ENCODE assay signal across 13 cellular contexts in genomic region chr1:114122891-114123621, GRCh38. TPM values are rescaled to one million over a fixed set of nuclear protein-coding genes. Genes with fewer than 3 reads are reported as not detected.
DNase-seq lines count a peak whose midpoint lies in the region; ATAC-seq, FAIRE-seq and TF ChIP-seq lines count a peak whose summit lies in the region.
"Had no signal": no experiment of that assay in that cellular context is flagged by ENCODE, and none has a peak within 500 bp of the region (broad histone marks: within the 10 kb centered on the region; RNA-seq: fewer than 3 reads in every experiment).

No MANE protein-coding gene starts in this region.

- H2BK20ac ChIP-seq in H1 (ENCODE audit: low read length) = no peak overlapping the region

- H3K79me2 ChIP-seq in H1 (ENCODE audit: control insufficient read depth in 1 of 2, insufficient read depth in 2 of 2, low read length in 2 of 2) = no peaks in the 10 kb centered on the region
- no peaks in the 10 kb centered on the region for H3K79me2 ChIP-seq in neural progenitor cell (ENCODE audit: low read depth)

- H4K20me1 ChIP-seq in H1 (replicated peaks in 1 of 2; ENCODE audit: control insufficient read depth in 1 of 2, insufficient read depth in 2 of 2, low read length in 2 of 2) (no peaks in the 10 kb centered on the region), neural progenitor cell (ENCODE audit: low read depth) (no peaks in the 10 kb centered on the region)

- TF ChIP-seq EP300 in H1 (IDR thresholded peaks at IDR 0.05; ENCODE audit: borderline replicate concordance in 1 of 2, low read depth in 2 of 2, low read length in 2 of 2) = no peak

- peaks cover 9% of the 10 kb centered on the region for H3K36me3 Mint-ChIP-seq in neural progenitor cell
- H3K36me3 Mint-ChIP-seq in activated naive CD8-positive, alpha-beta T cell treated with anti-CD3 and anti-CD28 coated beads, Interleukin-2, amount 50 U/mL, for 24 hours (ENCODE audit: low read depth) = no peaks in the 10 kb centered on the region

- in situ Hi-C loops in ACHN (cut with HindIII; ENCODE audit: low pct_ligation_motif_present, low pct_unique_long_range_greater_than_20kb, low sequenced_read_pairs) = no loop called here

- 88% methylated on average over 10 of the region's 10 CpGs; no CpG with 5 or more reads in 1 of the 2 experiments for WGBS in H1 (ENCODE audit: extremely low coverage in 1 of 2, insufficient coverage in 1 of 2, insufficient read length in 1 of 2, insufficient replicate concordance in 2 of 2, low coverage in 1 of 2, low lambda C conversion rate in 2 of 2, missing lambda C conversion rate in 1 of 2), 2 experiments

- TF ChIP-seq POLR2A in NB4 (IDR thresholded peaks at IDR 0.05; ENCODE audit: extremely low read depth, insufficient read length) (no peak), H1 (IDR thresholded peaks at IDR 0.05; ENCODE audit: control extremely low read depth in 1 of 2, low read depth in 2 of 2, low read length in 2 of 2) (no peak)

- H3K36me3 ChIP-seq in H1 (ENCODE audit: control insufficient read depth in 2 of 4, insufficient read depth in 4 of 4, low read length in 3 of 4) = peaks cover 2 to 75% (median 24%) of the 10 kb centered on the region in 4 experiments
- no peaks in the 10 kb centered on the region for H3K36me3 ChIP-seq in neural progenitor cell
- H3K36me3 ChIP-seq: left lung, upper lobe of right lung had no signal

- H3K23ac ChIP-seq in H1 (ENCODE audit: insufficient read length) = no peak overlapping the region

- no peak overlapping the region for H3K18ac ChIP-seq in H1 (ENCODE audit: extremely low read depth, low read length)

- H3K9me3 ChIP-seq in H1 (ENCODE audit: insufficient read depth in 2 of 2, low read depth in 1 of 2, low read length in 1 of 2) (no peaks in the 10 kb centered on the region), neural progenitor cell (ENCODE audit: low read depth) (no peaks in the 10 kb centered on the region)
- H3K9me3 ChIP-seq: left lung, upper lobe of right lung had no signal

- H3K27me3 Mint-ChIP-seq in neural progenitor cell (ENCODE audit: insufficient read depth, low read depth) = peaks cover 6% of the 10 kb centered on the region
- no peaks in the 10 kb centered on the region for H3K27me3 Mint-ChIP-seq in activated naive CD8-positive, alpha-beta T cell treated with anti-CD3 and anti-CD28 coated beads, Interleukin-2, amount 50 U/mL, for 24 hours

- CTCF ChIA-PET in H1 (lab: Charles Lee; ENCODE audit: partially characterized antibody) = interaction anchor here (0.7 to 2.7 kb wide), 16 partner anchors 9 to 163 kb away, joined by 3 to 11 read pairs (median 4); partner anchors contain the start of gene SYT6

- H2BK120ac ChIP-seq in H1 (replicated peaks; ENCODE audit: low read depth, low read length) = no peak overlapping the region

- DNase-seq in GM04504 (ENCODE audit: low read depth) (peak; percentile 7), NB4 (ENCODE audit: low read depth) (peak; percentile 21), H1 (ENCODE audit: low read depth in 1 of 2, low spot score in 2 of 2) (no peak), neural progenitor cell (ENCODE audit: low spot score) (peak; percentile 32), 8988T (no peak), ACHN (no peak)
- no peak for DNase-seq in activated naive CD8-positive, alpha-beta T cell treated with anti-CD3 and anti-CD28 coated beads, Interleukin-2, amount 50 U/mL, for 24 hours
- no peak for DNase-seq in activated naive CD4-positive, alpha-beta T cell treated with anti-CD3 and anti-CD28 coated beads, Interleukin-2, amount 50 U/mL, for 16 hours
- DNase-seq: left lung, T-helper 17 cell, upper lobe of right lung had no signal

- no peak overlapping the region for H2AK5ac ChIP-seq in H1 (ENCODE audit: low read depth, low read length)

- peaks cover 42% of the 10 kb centered on the region for H3K4me1 Mint-ChIP-seq in neural progenitor cell
- H3K4me1 Mint-ChIP-seq in activated naive CD8-positive, alpha-beta T cell treated with anti-CD3 and anti-CD28 coated beads, Interleukin-2, amount 50 U/mL, for 24 hours = no peaks in the 10 kb centered on the region
- H3K4me1 Mint-ChIP-seq: T-helper 17 cell had no signal

- TF ChIP-seq RAD21 in H1 (IDR thresholded peaks at IDR 0.05 in 1 of 2, conservative IDR thresholded peaks at IDR 0.05 in 1 of 2; ENCODE audit: low read depth in 2 of 2, low read length in 2 of 2) = peak; percentile 9 to 23; a peak in 1 of 4 replicates

- H3K56ac ChIP-seq in H1 (replicated peaks; ENCODE audit: insufficient read length, low read depth, low read length) = no peak overlapping the region

- peaks cover 3% of the 10 kb centered on the region for H3K9me3 Mint-ChIP-seq in neural progenitor cell
- H3K9me3 Mint-ChIP-seq in activated naive CD8-positive, alpha-beta T cell treated with anti-CD3 and anti-CD28 coated beads, Interleukin-2, amount 50 U/mL, for 24 hours = no peaks in the 10 kb centered on the region

- TF ChIP-seq CTCF in NB4 (IDR thresholded peaks at IDR 0.05; ENCODE audit: low read depth, low read length) (no peak), H1 (IDR thresholded peaks at IDR 0.05; ENCODE audit: control extremely low read depth in 1 of 3, insufficient read depth in 1 of 3, low read depth in 1 of 3, low read length in 3 of 3) (no peak; a peak in 1 of 4 replicates), neural progenitor cell (IDR thresholded peaks at IDR 0.05) (peak; percentile 23)

- H3K4me2 ChIP-seq in H1 (ENCODE audit: insufficient read depth in 1 of 2, low read depth in 2 of 2, low read length in 2 of 2) = no peak overlapping the region
- peak overlapping the region; percentile 16 for H3K4me2 ChIP-seq in neural progenitor cell

- H3K4me1 ChIP-seq in H1 (replicated peaks in 1 of 4; ENCODE audit: control insufficient read depth in 3 of 4, insufficient read depth in 4 of 4, low read length in 3 of 4) (peaks cover 2 to 17% (median 9%) of the 10 kb centered on the region in 4 experiments), neural progenitor cell (peaks cover 20% of the 10 kb centered on the region)
- H3K4me1 ChIP-seq: upper lobe of right lung had no signal

- peaks cover 5% of the 10 kb centered on the region; the same call in 1 of the 2 replicates for H3K79me1 ChIP-seq in H1 (ENCODE audit: low read depth, low read length)

- no peak for FAIRE-seq in H1 (lab: Jason Lieb, UNC)
- FAIRE-seq: frontal cortex had no signal

- no peak overlapping the region for H3K4me3 ChIP-seq in NB4 (ENCODE audit: low read depth, low read length)
- H3K4me3 ChIP-seq in H1 (ENCODE audit: extremely low read depth in 1 of 4, insufficient read depth in 2 of 4, low read depth in 3 of 4, low read length in 4 of 4) = no peak overlapping the region
- H3K4me3 ChIP-seq in neural progenitor cell = no peak overlapping the region
- H3K4me3 ChIP-seq: left lung, upper lobe of right lung had no signal

- no peak overlapping the region for H4K91ac ChIP-seq in H1 (replicated peaks; ENCODE audit: insufficient read length, low read length)

- no peak overlapping the region for H3K27ac ChIP-seq in H1 (ENCODE audit: low read depth, low read length)
- H3K27ac ChIP-seq in neural progenitor cell = no peak overlapping the region
- H3K27ac ChIP-seq: left lung, upper lobe of right lung had no signal

- H4K5ac ChIP-seq in H1 (ENCODE audit: insufficient read length, low read depth, low read length) = no peak overlapping the region

- 0 out of 2 replicates have a peak overlapping the region, but pooled peaks have one; percentile 1 for H2BK5ac ChIP-seq in H1 (ENCODE audit: low read depth, low read length)

- no peaks in the 10 kb centered on the region; the same call in 1 of the 2 replicates for H3K23me2 ChIP-seq in H1 (ENCODE audit: low read depth, low read length)

- POLR2A ChIA-PET in H1 (lab: Charles Lee; ENCODE audit: partially characterized antibody) = interaction anchor here (1.3 kb wide), 1 partner anchor 85 kb away, joined by 5 read pairs; no protein-coding TSS in a partner anchor

- peaks cover 11% of the 10 kb centered on the region for H3F3A ChIP-seq in neural progenitor cell (ENCODE audit: low read depth)

- no peak for ATAC-seq in activated naive CD8-positive, alpha-beta T cell treated with anti-CD3 and anti-CD28 coated beads, Interleukin-2, amount 50 U/mL, for 24 hours
- ATAC-seq: left lung, T-helper 17 cell, upper lobe of right lung had no signal

- no peak overlapping the region for H2BK12ac ChIP-seq in H1 (ENCODE audit: low read depth, low read length)

- H3K27me3 ChIP-seq in H1 (replicated peaks in 1 of 4; ENCODE audit: control insufficient read depth in 3 of 4, extremely low read depth in 1 of 4, insufficient read depth in 3 of 4, low read length in 3 of 4) (no peaks in the 10 kb centered on the region), neural progenitor cell (no peaks in the 10 kb centered on the region)
- H3K27me3 ChIP-seq: left lung, upper lobe of right lung had no signal

- H2AFZ ChIP-seq in H1 (ENCODE audit: low read length) (no peak overlapping the region), neural progenitor cell (replicated peaks) (no peak overlapping the region)

- H3K9ac ChIP-seq in H1 (replicated peaks in 1 of 4; ENCODE audit: extremely low read depth in 1 of 4, low read depth in 3 of 4, low read length in 3 of 4) = no peak overlapping the region
- no peak overlapping the region for H3K9ac ChIP-seq in neural progenitor cell

- no peak overlapping the region for H3K14ac ChIP-seq in H1 (ENCODE audit: insufficient read length)

- H3K4me3 Mint-ChIP-seq in neural progenitor cell = no peak overlapping the region
- no peak overlapping the region for H3K4me3 Mint-ChIP-seq in activated naive CD8-positive, alpha-beta T cell treated with anti-CD3 and anti-CD28 coated beads, Interleukin-2, amount 50 U/mL, for 24 hours
- H3K4me3 Mint-ChIP-seq: T-helper 17 cell had no signal

- H3K4ac ChIP-seq in H1 (replicated peaks; ENCODE audit: insufficient read length, low read depth, low read length) = no peak overlapping the region

- no peak overlapping the region for H2BK15ac ChIP-seq in H1 (ENCODE audit: low read length)

- H4K8ac ChIP-seq in H1 (ENCODE audit: extremely low read depth, insufficient read depth, low read length) = no peak overlapping the region

- no peak overlapping the region for H3K27ac Mint-ChIP-seq in neural progenitor cell
- H3K27ac Mint-ChIP-seq in activated naive CD8-positive, alpha-beta T cell treated with anti-CD3 and anti-CD28 coated beads, Interleukin-2, amount 50 U/mL, for 24 hours = no peak overlapping the region
- H3K27ac Mint-ChIP-seq: T-helper 17 cell had no signal

RNA-seq across cellular contexts. Expression of gene SYT6, which starts 30.6 kb away (rescaled TPM):
- total RNA-seq in H1 (2021; fragmentation: NEBNext Ultra II Directional; extraction: Animal tissue kit (Norgen Biotek cat#: 25700)) = 33.7 and 35.7 TPM in 2 replicates
- polyA plus RNA-seq in H1 (2011; rRNA removed) = 83.5 and 92.8 TPM in 2 replicates
- polyA plus RNA-seq in H1 (2011; cell fraction: cytosol; rRNA removed) = 63.7 TPM
- 220 TPM for polyA plus RNA-seq in H1 (2011; cell fraction: nucleus; rRNA removed)
- polyA plus RNA-seq in H1 (2012, experiment 1 of 2) = 45.3 to 61.5 TPM (median 51.6 TPM) in 4 replicates
- 10.7 TPM for polyA plus RNA-seq in H1 (2012, experiment 2 of 2)
- 27.6 TPM for polyA plus RNA-seq in H1 (2013, experiment 1 of 2)
- polyA plus RNA-seq in H1 (2013, experiment 2 of 2) = 25.0 TPM
- polyA minus RNA-seq in H1 (2011; rRNA and poly(A)+ RNA removed) = 108 and 144 TPM in 2 replicates
- 40.1 TPM for polyA minus RNA-seq in H1 (2011; cell fraction: cytosol; rRNA and poly(A)+ RNA removed)
- 178 TPM for polyA minus RNA-seq in H1 (2011; cell fraction: nucleus; rRNA and poly(A)+ RNA removed)
- total RNA-seq in neural progenitor cell (ENCODE audit: low replicate concordance) = 8.1 and 13.6 TPM in 2 replicates
- total RNA-seq: left lung, pulmonary artery endothelial cell, upper lobe of right lung had no signal

Comparison
In these comparisons a context has a peak if more than half of its experiments do, and no peak if none do; other contexts are left out.
1. DNase-seq: peak in GM04504 (single experiment), NB4 (single experiment) and neural progenitor cell (single experiment); none in H1 (0 of 2), 8988T (single experiment), activated naive CD8-positive, alpha-beta T cell treated with anti-CD3 and anti-CD28 coated beads, Interleukin-2, amount 50 U/mL, for 24 hours (single experiment), activated naive CD4-positive, alpha-beta T cell treated with anti-CD3 and anti-CD28 coated beads, Interleukin-2, amount 50 U/mL, for 16 hours (single experiment) and ACHN (single experiment).